ENCODE assay signal across 8 cellular contexts in the genomic region with DNA sequence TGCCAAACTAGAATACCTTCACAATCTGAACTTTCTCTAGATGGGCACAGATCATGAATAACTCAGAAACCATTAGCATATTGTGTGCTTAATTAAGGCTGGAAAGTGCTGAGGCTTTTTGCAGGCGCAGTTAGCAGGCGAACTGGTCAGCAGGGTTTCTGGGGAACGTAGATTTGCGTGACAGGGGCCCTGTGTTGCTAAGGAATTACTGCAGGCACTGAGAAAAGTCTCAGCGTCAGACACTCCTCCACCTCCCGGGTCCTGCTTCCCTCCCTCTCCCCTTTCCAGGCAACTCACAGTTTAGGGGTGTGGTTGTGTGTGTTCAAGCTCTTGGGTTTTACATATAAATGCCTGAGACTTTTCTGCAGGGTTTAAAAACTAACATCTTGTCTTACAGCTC. TPM values are rescaled to one million over a fixed set of nuclear protein-coding genes. Genes with fewer than 3 reads are reported as not detected.
DNase-seq lines count a peak whose midpoint lies in the region; ATAC-seq, FAIRE-seq and TF ChIP-seq lines count a peak whose summit lies in the region.

No MANE protein-coding gene starts in this region.

- intact Hi-C loops in activated B cell treated with CpG ODN at 0.5 μM for 24 hours (cut with micrococcal nuclease) = no loop called here
- intact Hi-C loops in testis (cut with DNase I; ENCODE audit: low total_unique reads) = no loop called here

- WGBS in testis, 2 donors = 25 to 56% methylated on average over 6 of the region's 6 CpGs

- no peak overlapping the region for H3K9ac ChIP-seq in rectal smooth muscle tissue (ENCODE audit: low read length)

- peak overlapping the region; percentile 95 for H3K4me3 Mint-ChIP-seq in activated B cell treated with CpG ODN at 0.5 μM for 24 hours

- CTCF ChIA-PET in AG04450 (lab: Charles Lee) (interaction anchor here (0.6 to 0.7 kb wide), 2 partner anchors 20 to 95 kb away, joined by 4 to 6 read pairs; no protein-coding TSS in a partner anchor), activated B cell treated with CpG ODN at 0.5 μM for 24 hours (lab: Charles Lee) (interaction anchor here (0.7 to 3.3 kb wide), 5 partner anchors 11 to 97 kb away, joined by 3 to 17 read pairs (median 10); no protein-coding TSS in a partner anchor)

- TF ChIP-seq POLR2A in testis (IDR thresholded peaks at IDR 0.05) = no peak

- no peaks in the 10 kb centered on the region for H3K27me3 Mint-ChIP-seq in activated B cell treated with CpG ODN at 0.5 μM for 24 hours

- ATAC-seq in activated B cell treated with CpG ODN at 0.5 μM for 24 hours (ENCODE audit: low read depth) (no peak), GM19023 (IDR thresholded peaks at IDR 0.05; ENCODE audit: unreplicated experiment) (no peak)

- peaks cover 75% of the 10 kb centered on the region for H3K4me1 Mint-ChIP-seq in activated B cell treated with CpG ODN at 0.5 μM for 24 hours

- peaks cover 19% of the 10 kb centered on the region for H3K4me1 ChIP-seq in rectal smooth muscle tissue (ENCODE audit: control insufficient read depth, insufficient read depth, low read length)
- H3K4me1 ChIP-seq in testis = peaks cover 4% of the 10 kb centered on the region

- peak overlapping the region; percentile 43 for H3K4me3 ChIP-seq in AG04450 (ENCODE audit: low read depth, low read length)
- peak overlapping the region; percentile 77 to 80 for H3K4me3 ChIP-seq in foreskin fibroblast (ENCODE audit: low read depth in 1 of 2, low read length in 2 of 2)
- H3K4me3 ChIP-seq in rectal smooth muscle tissue (ENCODE audit: low read length) = peak overlapping the region; percentile 45
- H3K4me3 ChIP-seq in testis = no peak overlapping the region

- DNase-seq in AG04450 (ENCODE audit: low read depth, low spot score) (no peak), GM19239 (ENCODE audit: insufficient read length, low spot score) (no peak), activated B cell treated with CpG ODN at 0.5 μM for 24 hours (no peak), foreskin fibroblast (peak; percentile 41 to 70), testis (no peak), HPDE6-E6E7 (ENCODE audit: extremely low spot score) (no peak)

- TF ChIP-seq CTCF in AG04450 (IDR thresholded peaks at IDR 0.05; ENCODE audit: low read depth, low read length) = no peak
- TF ChIP-seq CTCF in activated B cell treated with CpG ODN at 0.5 μM for 24 hours (IDR thresholded peaks at IDR 0.05) = no peak
- TF ChIP-seq CTCF in foreskin fibroblast (IDR thresholded peaks at IDR 0.05; ENCODE audit: low read depth, low read length) = no peak
- TF ChIP-seq CTCF in testis (IDR thresholded peaks at IDR 0.05) = no peak

- no peaks in the 10 kb centered on the region for H3K9me3 Mint-ChIP-seq in activated B cell treated with CpG ODN at 0.5 μM for 24 hours

- POLR2A ChIA-PET in AG04450 (lab: Yijun Ruan, JAX) = interaction anchor here (1.4 kb wide), 1 partner anchor 11 kb away, joined by 3 read pairs; no protein-coding TSS in a partner anchor
- POLR2A ChIA-PET in activated B cell treated with CpG ODN at 0.5 μM for 24 hours (lab: Charles Lee) = interaction anchor here (0.7 to 8.9 kb wide), 9 partner anchors 11 to 97 kb away, joined by 3 to 427 read pairs (median 4); no protein-coding TSS in a partner anchor

- H3K27ac Mint-ChIP-seq in activated B cell treated with CpG ODN at 0.5 μM for 24 hours = peak overlapping the region; percentile 94

- H3K36me3 ChIP-seq in rectal smooth muscle tissue (ENCODE audit: control insufficient read depth, insufficient read depth, low read length) = peaks cover 4% of the 10 kb centered on the region
- no peaks in the 10 kb centered on the region for H3K36me3 ChIP-seq in testis (ENCODE audit: low read depth, missing control alignments)

- H3K27me3 ChIP-seq in AG04450 (ENCODE audit: control insufficient read depth, insufficient read depth, low read length) (no peaks in the 10 kb centered on the region), rectal smooth muscle tissue (ENCODE audit: control insufficient read depth, insufficient read depth, low read length) (no peaks in the 10 kb centered on the region), testis (no peaks in the 10 kb centered on the region)

- peaks cover 75% of the 10 kb centered on the region for H3K36me3 Mint-ChIP-seq in activated B cell treated with CpG ODN at 0.5 μM for 24 hours (ENCODE audit: low read depth)

- H3K9me3 ChIP-seq in AG04450 (ENCODE audit: control insufficient read depth, insufficient read depth, low read length) (no peaks in the 10 kb centered on the region; the same call in 1 of the 2 replicates), testis (no peaks in the 10 kb centered on the region)

- H3K27ac ChIP-seq in AG04450 (ENCODE audit: low read depth, low read length) = no peak overlapping the region
- peak overlapping the region; percentile 55 for H3K27ac ChIP-seq in rectal smooth muscle tissue (ENCODE audit: low read depth, low read length)
- peak overlapping the region in 1 of 2 donors; percentile 98 for H3K27ac ChIP-seq in testis

- peak; percentile 73 for FAIRE-seq in GM19239 (lab: Jason Lieb, UNC)

RNA-seq across cellular contexts. Expression of gene MAP3K8, which starts 2.2 kb away (rescaled TPM):
- polyA plus RNA-seq in AG04450 (2011; rRNA removed) = 4.3 and 5.3 TPM in 2 replicates
- 4.3 and 4.8 TPM in 2 replicates for polyA minus RNA-seq in AG04450 (2011; rRNA and poly(A)+ RNA removed)
- 141 and 160 TPM in 2 replicates for total RNA-seq in activated B cell treated with CpG ODN at 0.5 μM for 24 hours
- 10 to 100 TPM in 1 of 2 donors, 1 to 10 TPM in 1; 3.1 to 10.4 TPM for total RNA-seq in testis
- polyA plus RNA-seq in testis (ENCODE audit: insufficient read depth, low read depth, low replicate concordance) = 5.2 TPM

Comparison
In these comparisons a context has a peak if more than half of its experiments do, and no peak if none do; other contexts are left out.
1. DNase-seq: peak in foreskin fibroblast (2 of 2); none in AG04450 (single experiment), GM19239 (single experiment), activated B cell treated with CpG ODN at 0.5 μM for 24 hours (single experiment), testis (single experiment) and HPDE6-E6E7 (single experiment).
2. H3K4me3 ChIP-seq: peak in AG04450 (single experiment), foreskin fibroblast (2 of 2) and rectal smooth muscle tissue (single experiment); none in testis (0 of 2).
3. RNA of gene MAP3K8, which starts 2.2 kb away (total RNA-seq): 141 to 160 TPM in activated B cell treated with CpG ODN at 0.5 μM for 24 hours; 3.1 to 10.4 TPM in testis; every median in the first group is over 10 times any median in the second.